18 cellular contexts compared by ENCODE assay signal in genomic region chr14:104368751-104369100, GRCh38.
DNase-seq lines count a peak whose midpoint lies in the region; ATAC-seq and TF ChIP-seq lines count a peak whose summit lies in the region.
"Had no signal": no experiment of that assay in that cellular context is flagged by ENCODE, and none has a peak within 500 bp of the region (broad histone marks: within the 10 kb centered on the region; RNA-seq: fewer than 3 reads in every experiment).

No MANE protein-coding gene starts in this region.

- H3F3A ChIP-seq in neural progenitor cell (ENCODE audit: low read depth): peaks cover 5% of the 10 kb centered on the region

- no peak overlapping the region for H4K8ac ChIP-seq in H9 (replicated peaks; ENCODE audit: insufficient read length, low read depth, low read length)

- H3K27me3 ChIP-seq in BLaER1 (no peaks in the 10 kb centered on the region), H9 (ENCODE audit: insufficient read depth, low read length) (no peaks in the 10 kb centered on the region), neural progenitor cell (no peaks in the 10 kb centered on the region)
- no peaks in the 10 kb centered on the region for H3K27me3 ChIP-seq in CD4-positive, alpha-beta memory T cell (ENCODE audit: insufficient read depth, low read length)
- H3K27me3 ChIP-seq: BE2C had no signal

- H3K79me2 ChIP-seq in H9 (ENCODE audit: insufficient read depth, low read length) (no peaks in the 10 kb centered on the region), neural progenitor cell (ENCODE audit: low read depth) (no peaks in the 10 kb centered on the region)

- H2AK5ac ChIP-seq in H9 (ENCODE audit: insufficient read length, low read length): no peak overlapping the region

- H4K91ac ChIP-seq in H9 (ENCODE audit: insufficient read length, low read depth, low read length): no peak overlapping the region

- H3K4me3 ChIP-seq in BLaER1: no peak overlapping the region
- no peak overlapping the region for H3K4me3 ChIP-seq in neural progenitor cell
- H3K4me3 ChIP-seq in CD4-positive, alpha-beta memory T cell (ENCODE audit: low read length in 2 of 2): no peak overlapping the region
- H3K4me3 ChIP-seq: A549, HAP-1, K562 had no signal

- ATAC-seq in left cardiac atrium: no peak
- no peak for ATAC-seq in GM21528 (IDR thresholded peaks at IDR 0.05; ENCODE audit: low FRiP score, unreplicated experiment)
- ATAC-seq in activated CD8-positive, alpha-beta T cell treated with anti-CD3 and anti-CD28 coated beads for 36 hours: no peak
- ATAC-seq: A549, K562 had no signal

- no peak overlapping the region for H2BK120ac ChIP-seq in H9 (ENCODE audit: low read depth, low read length, poor library complexity, severe bottlenecking)

- no peak overlapping the region for H3K23ac ChIP-seq in H9 (ENCODE audit: insufficient read length, low read depth, low read length)

- TF ChIP-seq CTCF in H9 (conservative IDR thresholded peaks at IDR 0.05) (no peak), neural progenitor cell (IDR thresholded peaks at IDR 0.05) (no peak)
- TF ChIP-seq CTCF in activated CD8-positive, alpha-beta T cell treated with anti-CD3 and anti-CD28 coated beads for 36 hours (IDR thresholded peaks at IDR 0.05): no peak

- H3K23me2 ChIP-seq in H9 (ENCODE audit: insufficient read length, low read depth, low read length, poor library complexity, severe bottlenecking): no peaks in the 10 kb centered on the region

- H3K9ac ChIP-seq in BLaER1 (no peak overlapping the region), H9 (ENCODE audit: extremely low read depth, insufficient read length, low read length) (no peak overlapping the region), neural progenitor cell (no peak overlapping the region)

- no peaks in the 10 kb centered on the region for H3K79me1 ChIP-seq in H9 (ENCODE audit: insufficient read depth, low read depth, low read length, poor library complexity, severe bottlenecking)

- CTCF ChIA-PET in CD4-positive, alpha-beta memory T cell (lab: Charles Lee; ENCODE audit: partially characterized antibody): no interaction called here
- CTCF ChIA-PET in activated CD8-positive, alpha-beta T cell treated with anti-CD3 and anti-CD28 coated beads for 36 hours (lab: Charles Lee): interaction anchor here (1.2 kb wide), 1 partner anchor 10 kb away, joined by 3 read pairs; no protein-coding TSS in a partner anchor

- H3K36me3 Mint-ChIP-seq in H9 (ENCODE audit: insufficient read depth in 1 of 3, low read depth in 3 of 3) (no peaks in the 10 kb centered on the region), neural progenitor cell (no peaks in the 10 kb centered on the region)
- no peaks in the 10 kb centered on the region for H3K36me3 Mint-ChIP-seq in CD4-positive, alpha-beta memory T cell
- H3K36me3 Mint-ChIP-seq in activated CD8-positive, alpha-beta T cell treated with anti-CD3 and anti-CD28 coated beads for 36 hours (ENCODE audit: low read depth): no peaks in the 10 kb centered on the region
- H3K36me3 Mint-ChIP-seq: CD14-positive monocyte; CD8-positive, alpha-beta memory T cell had no signal

- H3K4me3 Mint-ChIP-seq in H9 (no peak overlapping the region), neural progenitor cell (no peak overlapping the region)
- H3K4me3 Mint-ChIP-seq in CD4-positive, alpha-beta memory T cell: no peak overlapping the region
- H3K4me3 Mint-ChIP-seq in activated CD8-positive, alpha-beta T cell treated with anti-CD3 and anti-CD28 coated beads for 36 hours: no peak overlapping the region
- H3K4me3 Mint-ChIP-seq: CD14-positive monocyte, HFFc6 had no signal

- intact Hi-C loops in left cardiac atrium (cut with DNase I): no loop called here
- intact Hi-C loops in CD4-positive, alpha-beta memory T cell (cut with micrococcal nuclease): no loop called here
- intact Hi-C loops in activated CD8-positive, alpha-beta T cell treated with anti-CD3 and anti-CD28 coated beads for 36 hours (cut with micrococcal nuclease): no loop called here

- H3K4me1 Mint-ChIP-seq in H9: peaks cover 14 to 23% of the 10 kb centered on the region in 2 experiments
- peaks cover 8% of the 10 kb centered on the region for H3K4me1 Mint-ChIP-seq in neural progenitor cell
- peaks cover 3 to 26% (median 11%) of the 10 kb centered on the region in 4 donors for H3K4me1 Mint-ChIP-seq in CD4-positive, alpha-beta memory T cell
- peaks cover 2% of the 10 kb centered on the region for H3K4me1 Mint-ChIP-seq in activated CD8-positive, alpha-beta T cell treated with anti-CD3 and anti-CD28 coated beads for 36 hours (ENCODE audit: low read depth)
- H3K4me1 Mint-ChIP-seq: CD14-positive monocyte had no signal

- H3K9me3 Mint-ChIP-seq in H9 (no peaks in the 10 kb centered on the region; a peak in 1 of 5 replicates), neural progenitor cell (no peaks in the 10 kb centered on the region)
- H3K9me3 Mint-ChIP-seq in CD4-positive, alpha-beta memory T cell: peaks cover 0 to 8% (median 0%) of the 10 kb centered on the region in 8 donors
- no peaks in the 10 kb centered on the region for H3K9me3 Mint-ChIP-seq in activated CD8-positive, alpha-beta T cell treated with anti-CD3 and anti-CD28 coated beads for 36 hours
- H3K9me3 Mint-ChIP-seq: CD14-positive monocyte; CD8-positive, alpha-beta memory T cell had no signal

- no peak overlapping the region for H2BK15ac ChIP-seq in H9 (ENCODE audit: low read depth, low read length)

- no peak overlapping the region for H3T11ph ChIP-seq in H9 (ENCODE audit: low read length)

- H2BK5ac ChIP-seq in H9 (ENCODE audit: insufficient read length, low read length): no peak overlapping the region

- no peaks in the 10 kb centered on the region for H4K20me1 ChIP-seq in BLaER1
- H4K20me1 ChIP-seq in H9 (ENCODE audit: control insufficient read depth, insufficient read depth, insufficient read length): no peaks in the 10 kb centered on the region
- H4K20me1 ChIP-seq in neural progenitor cell (ENCODE audit: low read depth): no peaks in the 10 kb centered on the region

- POLR2A ChIA-PET in CD4-positive, alpha-beta memory T cell (lab: Charles Lee; ENCODE audit: partially characterized antibody): no interaction called here
- POLR2A ChIA-PET in activated CD8-positive, alpha-beta T cell treated with anti-CD3 and anti-CD28 coated beads for 36 hours (lab: Charles Lee): no interaction called here

- WGBS in H9 (ENCODE audit: extremely low coverage, insufficient read length, low lambda C conversion rate): no CpG with 5 or more reads among the region's 9 CpGs

- H3K9me3 ChIP-seq in BLaER1: peaks cover 14% of the 10 kb centered on the region
- no peaks in the 10 kb centered on the region for H3K9me3 ChIP-seq in H9 (ENCODE audit: control insufficient read depth, low read depth, low read length)
- no peaks in the 10 kb centered on the region for H3K9me3 ChIP-seq in neural progenitor cell (ENCODE audit: low read depth)
- no peaks in the 10 kb centered on the region for H3K9me3 ChIP-seq in CD4-positive, alpha-beta memory T cell (ENCODE audit: control insufficient read depth in 1 of 2, low read length in 2 of 2)
- H3K9me3 ChIP-seq: A549, BE2C, HAP-1 had no signal

- no peak overlapping the region for H3K27ac Mint-ChIP-seq in H9
- H3K27ac Mint-ChIP-seq in neural progenitor cell: peak overlapping the region; percentile 37
- H3K27ac Mint-ChIP-seq in CD4-positive, alpha-beta memory T cell: no peak overlapping the region
- H3K27ac Mint-ChIP-seq in activated CD8-positive, alpha-beta T cell treated with anti-CD3 and anti-CD28 coated beads for 36 hours: no peak overlapping the region
- H3K27ac Mint-ChIP-seq: CD14-positive monocyte; CD8-positive, alpha-beta memory T cell; HFFc6 had no signal

- no peak overlapping the region for H2BK12ac ChIP-seq in H9 (ENCODE audit: insufficient read length, low read depth, low read length)

- no peak overlapping the region for H3K18ac ChIP-seq in H9 (ENCODE audit: insufficient read length, low read depth, low read length)

- H2BK20ac ChIP-seq in H9 (ENCODE audit: low read depth, low read length, poor library complexity, severe bottlenecking): no peak overlapping the region

- H3K27ac ChIP-seq in BLaER1 (0 out of 2 replicates have a peak overlapping the region, but pooled peaks have one; percentile 26), H9 (ENCODE audit: insufficient read length, low read depth, low read length) (no peak overlapping the region), neural progenitor cell (no peak overlapping the region)
- no peak overlapping the region for H3K27ac ChIP-seq in CD4-positive, alpha-beta memory T cell (ENCODE audit: low read depth, low read length)
- H3K27ac ChIP-seq: A549, HL-60 had no signal

- no peak overlapping the region for H4K5ac ChIP-seq in H9 (ENCODE audit: insufficient read length, low read depth, low read length)

- no peak overlapping the region for H3K56ac ChIP-seq in H9 (ENCODE audit: insufficient read length, low read depth, low read length)

- no peak overlapping the region for H3K4me2 ChIP-seq in BLaER1
- no peak overlapping the region for H3K4me2 ChIP-seq in H9 (ENCODE audit: insufficient read depth, insufficient read length, low read length)
- H3K4me2 ChIP-seq in neural progenitor cell: no peak overlapping the region
- H3K4me2 ChIP-seq: A549 had no signal

- H3K4ac ChIP-seq in H9 (ENCODE audit: low read depth, low read length): no peak overlapping the region

- no peak for DNase-seq in H9
- DNase-seq in left cardiac atrium: peak; percentile 17
- no peak for DNase-seq in neural progenitor cell (ENCODE audit: low spot score)
- DNase-seq in CD4-positive, alpha-beta memory T cell: no peak
- no peak for DNase-seq in activated CD8-positive, alpha-beta T cell treated with anti-CD3 and anti-CD28 coated beads for 36 hours
- DNase-seq: DMS53, GF-D8, GOT3, HFFc6 had no signal

- H3K4me1 ChIP-seq in BLaER1 (peaks cover 34% of the 10 kb centered on the region), H9 (ENCODE audit: insufficient read depth, low read length) (no peaks in the 10 kb centered on the region), neural progenitor cell (no peaks in the 10 kb centered on the region)
- peaks cover 8% of the 10 kb centered on the region for H3K4me1 ChIP-seq in CD4-positive, alpha-beta memory T cell (ENCODE audit: insufficient read depth, low read length)
- H3K4me1 ChIP-seq: A549, HAP-1 had no signal

- peaks cover 3% of the 10 kb centered on the region; the same call in 1 of the 2 replicates for H3K27me3 Mint-ChIP-seq in H9 (ENCODE audit: low read depth)
- H3K27me3 Mint-ChIP-seq in neural progenitor cell (ENCODE audit: insufficient read depth, low read depth): peaks cover 3% of the 10 kb centered on the region
- H3K27me3 Mint-ChIP-seq in CD4-positive, alpha-beta memory T cell: no peaks in the 10 kb centered on the region
- no peaks in the 10 kb centered on the region for H3K27me3 Mint-ChIP-seq in activated CD8-positive, alpha-beta T cell treated with anti-CD3 and anti-CD28 coated beads for 36 hours

- peak overlapping the region; percentile 40; the same call in 1 of the 2 replicates for H3K14ac ChIP-seq in H9 (ENCODE audit: insufficient read depth, low read length)

- H3K36me3 ChIP-seq in BLaER1 (no peaks in the 10 kb centered on the region), neural progenitor cell (no peaks in the 10 kb centered on the region)
- no peaks in the 10 kb centered on the region for H3K36me3 ChIP-seq in CD4-positive, alpha-beta memory T cell (ENCODE audit: insufficient read depth, low read length)
- H3K36me3 ChIP-seq: BE2C, HAP-1 had no signal

- H2AFZ ChIP-seq in H9 (ENCODE audit: low read length): no peak overlapping the region
- no peak overlapping the region for H2AFZ ChIP-seq in neural progenitor cell (replicated peaks)
